In the genomic region with DNA sequence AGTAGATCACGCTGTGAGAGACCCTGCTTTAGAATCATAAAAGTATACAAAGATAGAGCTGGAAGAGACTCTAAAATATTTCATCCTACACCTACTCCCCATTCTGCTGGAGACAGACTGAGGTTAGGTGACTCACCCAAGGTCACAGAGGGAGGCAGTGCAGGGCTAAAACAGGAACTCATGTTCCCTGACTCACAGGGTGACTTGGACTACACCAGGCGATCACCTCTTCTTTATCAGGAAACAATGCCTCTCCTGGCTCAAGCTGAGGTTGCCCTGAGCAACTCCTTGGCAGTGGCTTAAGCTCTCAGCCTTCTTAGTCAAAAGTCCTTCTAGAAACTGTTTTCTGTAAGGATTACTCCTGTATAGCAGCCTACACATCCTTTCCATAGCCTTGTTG, we compare ENCODE assay signal across 8 cellular contexts. TPM values are rescaled to one million over a fixed set of nuclear protein-coding genes. Genes with fewer than 3 reads are reported as not detected.
DNase-seq lines count a peak whose midpoint lies in the region; ATAC-seq and TF ChIP-seq lines count a peak whose summit lies in the region.

No MANE protein-coding gene starts in this region.

- ATAC-seq in HG03378 (IDR thresholded peaks at IDR 0.05; ENCODE audit: unreplicated experiment) = no peak
- ATAC-seq in GM21825 (IDR thresholded peaks at IDR 0.05; ENCODE audit: unreplicated experiment) = no peak
- ATAC-seq in GM21360 (IDR thresholded peaks at IDR 0.05; ENCODE audit: unreplicated experiment) = no peak

- CTCF ChIA-PET in BJ (lab: Yijun Ruan, JAX) = interaction anchor here (0.7 to 4.0 kb wide), 4 partner anchors 8 to 72 kb away, joined by 3 to 17 read pairs (median 4); no protein-coding TSS in a partner anchor

- H3K4me3 ChIP-seq in BJ (ENCODE audit: low read depth, low read length) = no peak overlapping the region

- TF ChIP-seq CTCF in BJ (IDR thresholded peaks at IDR 0.05; ENCODE audit: insufficient read depth, low read depth, low read length) = no peak

- DNase-seq in BJ (ENCODE audit: low read depth) (peak; percentile 69), Kasumi-1 (lab: John Stamatoyannopoulos, UW) (peak; percentile 66 to 68), amniotic stem cell (lab: John Stamatoyannopoulos, UW) (peak; percentile 47), lung microvascular endothelial cell (ENCODE audit: low read depth in 2 of 2) (peak; percentile 64 to 99), DMS153 treated with DMSO at 0.1 percent for 48 hours (lab: John Stamatoyannopoulos, UW; ENCODE audit: unreplicated experiment) (no peak)

- H3K27me3 ChIP-seq in BJ (ENCODE audit: control insufficient read depth, insufficient read depth, low read length) = no peaks in the 10 kb centered on the region

- POLR2A ChIA-PET in BJ (lab: Charles Lee) = no interaction called here

- no peaks in the 10 kb centered on the region for H3K36me3 ChIP-seq in BJ (ENCODE audit: control insufficient read depth, insufficient read depth, low read length)

RNA-seq across cellular contexts. Expression of gene TNFAIP8L3, which starts 26.4 kb away (rescaled TPM):
- polyA plus RNA-seq in BJ (2011; rRNA removed) = 0.04 and 0.07 TPM in 2 replicates
- 0.09 and 0.10 TPM in 2 replicates for polyA minus RNA-seq in BJ (2011; rRNA and poly(A)+ RNA removed)
- total RNA-seq in lung microvascular endothelial cell = 69.1 and 112 TPM in 2 replicates
